24 cellular contexts compared by ENCODE assay signal in the genomic region with DNA sequence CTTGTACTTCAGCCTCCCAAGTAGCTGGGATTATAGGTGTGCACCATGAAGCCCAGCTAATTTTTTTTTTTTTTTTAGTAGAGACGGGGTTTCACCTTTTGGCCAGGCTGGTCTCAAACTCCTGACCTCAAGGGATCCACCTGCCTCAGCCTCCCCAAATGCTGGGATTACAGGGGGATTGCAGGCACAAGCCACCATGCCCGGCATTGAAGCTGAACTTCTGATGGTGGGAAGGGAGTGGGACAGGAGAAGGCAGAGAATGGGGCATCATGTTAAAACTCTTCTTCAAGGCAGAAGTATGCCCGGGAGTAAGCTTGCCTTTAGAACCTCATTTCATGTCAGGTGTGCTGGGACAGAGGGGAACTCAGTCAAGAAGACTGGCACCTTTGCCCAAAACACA.
"Had no signal": no experiment of that assay in that cellular context is flagged by ENCODE, and none has a peak within 500 bp of the region (broad histone marks: within the 10 kb centered on the region; RNA-seq: fewer than 3 reads in every experiment).

No MANE protein-coding gene starts in this region.

- H3K4me3 ChIP-seq: cardiac muscle cell, MG63 had no signal

- H3K27ac ChIP-seq: cardiac muscle cell, WERI-Rb-1 had no signal

- ATAC-seq: activated CD8-positive, alpha-beta memory T cell treated with anti-CD3 and anti-CD28 coated beads, Interleukin-2, amount 10 ng/mL, durations not matched to agents 7 days and 5 days; T-cell; T-helper 17 cell had no signal

- H3K36me3 ChIP-seq: cardiac muscle cell, MG63, WERI-Rb-1 had no signal

- H3K9me3 ChIP-seq: MG63 had no signal

- H3K27me3 ChIP-seq: cardiac muscle cell, MG63 had no signal

- DNase-seq: activated CD4-positive, alpha-beta memory T cell treated with anti-CD3 and anti-CD28 coated beads, Interleukin-2, amount 10 ng/mL, durations not matched to agents 7 days and 5 days; activated CD4-positive, alpha-beta T cell treated with anti-CD3 and anti-CD28 coated beads for 1 hour; activated CD4-positive, alpha-beta T cell treated with anti-CD3 and anti-CD28 coated beads for 48 hours; activated CD4-positive, CD25-positive, alpha-beta regulatory T cell; activated CD8-positive, alpha-beta memory T cell treated with anti-CD3 and anti-CD28 coated beads for 24 hours; activated CD8-positive, alpha-beta memory T cell treated with anti-CD3 and anti-CD28 coated beads, Interleukin-2, amount 10 ng/mL, durations not matched to agents 7 days and 5 days; activated CD8-positive, alpha-beta memory T cell treated with anti-CD3 and anti-CD28 coated beads, Interleukin-2, amount 50 U/mL, for 48 hours; activated effector memory CD4-positive, alpha-beta T cell treated with Interleukin-2 at 50 U/mL for 16 hours; activated naive CD4-positive, alpha-beta T cell treated with anti-CD3 and anti-CD28 coated beads, Interleukin-2, amount 50 U/mL, for 16 hours; activated naive CD8-positive, alpha-beta T cell treated with anti-CD3 and anti-CD28 coated beads for 36 hours; activated T-cell treated with anti-CD3 and anti-CD28 coated beads, Interleukin-2, amount 50 U/mL, for 48 hours; amniotic stem cell; aorta; Kasumi-1; KG1; MG63; NCI-H1694 treated with DMSO at 0.1 percent for 48 hours; NK-92 treated with Interleukin-12 subunit alpha and Interleukin-12 subunit beta, amount 100 ng/mL, for 24 hours; SIG-M5; T-cell; T-helper 17 cell; T-helper 9 cell; WERI-Rb-1 had no signal
